ENCODE assay signal across 18 cellular contexts in the genomic region with DNA sequence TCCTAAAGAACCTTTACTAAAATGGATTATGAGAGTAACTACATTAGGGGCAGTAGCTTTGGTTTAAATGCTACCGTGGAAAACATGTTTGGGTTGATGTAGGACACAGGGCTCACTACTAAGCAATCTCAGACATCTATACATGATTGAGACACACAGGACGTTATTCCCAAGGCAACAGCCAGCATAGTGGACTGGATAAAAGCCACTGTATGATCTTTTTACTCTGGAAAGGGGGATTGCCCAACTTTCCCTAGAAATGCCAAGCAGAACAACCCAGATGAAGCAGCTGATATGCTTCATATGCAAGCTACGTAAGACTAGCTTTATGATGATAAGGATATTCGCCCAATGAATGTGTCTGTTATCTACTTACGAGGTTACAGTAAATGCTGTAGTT.
"Had no signal": no experiment of that assay in that cellular context is flagged by ENCODE, and none has a peak within 500 bp of the region (broad histone marks: within the 10 kb centered on the region; RNA-seq: fewer than 3 reads in every experiment).

No MANE protein-coding gene starts in this region.

- H3K27ac ChIP-seq: KMS-11, RWPE1 had no signal

- H3K9ac ChIP-seq: KMS-11, SK-N-SH had no signal

- H3K9me2 ChIP-seq: SK-N-SH had no signal

- DNase-seq: Kasumi-1, MM.1S, NCI-H1092 treated with DMSO at 0.1 percent for 48 hours, NCI-H1436, NCI-H187, NCI-H2029, NCI-H2081 treated with DMSO at 0.1 percent for 48 hours, NCI-H2171, NCI-H226, NCI-H524, NCI-H526 treated with DMSO at 0.1 percent for 48 hours, NCI-H748 treated with DMSO at 0.1 percent for 48 hours, SHP77, SK-N-SH, SW 1271 had no signal

- H3K4me3 ChIP-seq: K562 had no signal

- FAIRE-seq: K562 had no signal

- H3K9me3 ChIP-seq: SK-N-SH had no signal

- H3K4me2 ChIP-seq: KMS-11, SK-N-SH had no signal
